Comparison of ENCODE assay signal across 20 cellular contexts in the genomic region with DNA sequence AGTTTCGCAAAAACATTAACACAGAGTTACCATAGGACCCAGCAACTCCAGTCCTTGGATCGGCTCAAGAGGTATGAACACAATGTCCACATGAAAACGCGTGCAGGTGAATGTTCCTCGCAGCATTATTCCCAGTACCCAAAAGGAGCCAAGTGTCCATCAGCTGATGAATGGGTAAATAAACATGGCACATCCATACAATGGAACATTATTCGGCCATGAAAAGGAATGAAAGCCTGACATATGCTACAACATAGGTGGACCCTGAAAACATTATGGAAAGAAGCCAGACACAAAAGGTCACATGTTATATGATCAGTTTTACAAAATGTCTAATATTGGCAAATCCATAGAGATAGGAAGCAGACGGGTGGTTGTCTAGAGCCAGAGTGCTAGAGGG.
"Had no signal": no experiment of that assay in that cellular context is flagged by ENCODE, and none has a peak within 500 bp of the region (broad histone marks: within the 10 kb centered on the region; RNA-seq: fewer than 3 reads in every experiment).

No MANE protein-coding gene starts in this region.

- H3K4me3 ChIP-seq: MG63, SJCRH30 had no signal

- H3K9me3 Mint-ChIP-seq: IgD-negative memory B cell, T-cell had no signal

- DNase-seq: KBM-7, MG63, NCI-H1092, NCI-H1105 treated with DMSO at 0.1 percent for 48 hours, NCI-H1436, NCI-H187, NCI-H2029, NCI-H2081 treated with DMSO at 0.1 percent for 48 hours, NCI-H2171, NCI-H226, NCI-H446, NCI-H510A, NCI-H524 treated with DMSO at 0.1 percent for 48 hours, NCI-H69, NCI-H774, SHP77, SJCRH30, SW 1271, T-cell had no signal

- H3K27me3 ChIP-seq: MG63, SJCRH30 had no signal

- H3K27ac ChIP-seq: SJCRH30 had no signal

- H3K9me3 ChIP-seq: MG63, SJCRH30 had no signal

- ATAC-seq: T-cell had no signal

- H3K27ac Mint-ChIP-seq: T-cell had no signal

- H3K4me3 Mint-ChIP-seq: IgD-negative memory B cell, T-cell had no signal

- H3K4me1 ChIP-seq: SJCRH30 had no signal

- H3K27me3 Mint-ChIP-seq: IgD-negative memory B cell, T-cell had no signal
